In the genomic region with DNA sequence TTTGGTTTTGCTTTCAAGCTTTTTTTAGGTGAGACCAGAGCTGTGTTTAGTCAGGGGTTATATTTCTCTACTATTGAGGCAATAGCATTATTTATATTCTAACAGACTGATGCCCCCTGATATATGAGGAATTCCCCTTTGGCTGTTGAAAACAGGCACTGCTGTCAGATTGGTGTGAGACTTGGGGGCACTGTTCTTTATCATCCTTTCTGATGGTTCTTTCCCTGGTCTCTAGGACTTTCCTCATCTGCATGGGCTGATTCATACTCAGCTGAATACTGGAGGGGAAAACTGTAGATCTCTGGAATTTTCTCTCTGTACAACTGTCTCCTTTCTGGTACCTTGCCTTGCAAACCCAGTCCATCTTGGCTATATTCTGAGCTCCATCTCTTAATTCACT, we compare ENCODE assay signal across 28 cellular contexts.
"Had no signal": no experiment of that assay in that cellular context is flagged by ENCODE, and none has a peak within 500 bp of the region (broad histone marks: within the 10 kb centered on the region; RNA-seq: fewer than 3 reads in every experiment).

No MANE protein-coding gene starts in this region.

- DNase-seq: activated B cell treated with CpG ODN at 0.5 μM for 24 hours; activated CD4-positive, alpha-beta T cell treated with anti-CD3 and anti-CD28 coated beads for 48 hours; activated CD4-positive, alpha-beta T cell treated with anti-CD3 and anti-CD28 coated beads, Interleukin-2, amount 50 U/mL, for 1 hour; activated CD4-positive, alpha-beta T cell treated with anti-CD3 and anti-CD28 coated beads, Interleukin-2, amount 50 U/mL, for 48 hours; activated CD8-positive, alpha-beta memory T cell treated with anti-CD3 and anti-CD28 coated beads for 24 hours; activated CD8-positive, alpha-beta T cell treated with anti-CD3 and anti-CD28 coated beads for 36 hours; activated effector memory CD4-positive, alpha-beta T cell treated with Interleukin-2 at 50 U/mL for 16 hours; activated gamma-delta T cell treated with Interleukin-2 at 50 U/mL for 16 hours; activated naive CD4-positive, alpha-beta T cell treated with anti-CD3 and anti-CD28 coated beads, Interleukin-2, amount 50 U/mL, for 16 hours; activated naive CD4-positive, alpha-beta T cell treated with Interleukin-2 at 50 U/mL for 16 hours; activated T-cell treated with anti-CD3 and anti-CD28 coated beads, Interleukin-2, amount 50 U/mL, for 4 hours; amygdala; aorta; body of pancreas; caudate nucleus; cortex of kidney; dermis blood vessel endothelial cell; effector CD4-positive, alpha-beta T cell; effector memory CD8-positive, alpha-beta T cell; erythroblast; foreskin keratinocyte; gastrocnemius medialis; glutamatergic neuron; heart left ventricle; T1000; WERI-Rb-1 had no signal

- ATAC-seq: activated CD4-positive, CD25-positive, alpha-beta regulatory T cell treated with anti-CD3 and anti-CD28 coated beads, Interleukin-2, amount 50 U/mL, for 24 hours; activated CD8-positive, alpha-beta T cell treated with anti-CD3 and anti-CD28 coated beads for 36 hours; activated T-cell treated with anti-CD3 and anti-CD28 coated beads, Interleukin-2, amount 50 U/mL, for 4 hours; activated T-helper 17 cell treated with anti-CD3 and anti-CD28 coated beads, Interleukin-2, amount 50 U/mL, for 72 hours; body of pancreas; effector memory CD8-positive, alpha-beta T cell; foreskin keratinocyte; gastrocnemius medialis; heart left ventricle had no signal
